ENCODE assay signal across 1 cellular context in the genomic region with DNA sequence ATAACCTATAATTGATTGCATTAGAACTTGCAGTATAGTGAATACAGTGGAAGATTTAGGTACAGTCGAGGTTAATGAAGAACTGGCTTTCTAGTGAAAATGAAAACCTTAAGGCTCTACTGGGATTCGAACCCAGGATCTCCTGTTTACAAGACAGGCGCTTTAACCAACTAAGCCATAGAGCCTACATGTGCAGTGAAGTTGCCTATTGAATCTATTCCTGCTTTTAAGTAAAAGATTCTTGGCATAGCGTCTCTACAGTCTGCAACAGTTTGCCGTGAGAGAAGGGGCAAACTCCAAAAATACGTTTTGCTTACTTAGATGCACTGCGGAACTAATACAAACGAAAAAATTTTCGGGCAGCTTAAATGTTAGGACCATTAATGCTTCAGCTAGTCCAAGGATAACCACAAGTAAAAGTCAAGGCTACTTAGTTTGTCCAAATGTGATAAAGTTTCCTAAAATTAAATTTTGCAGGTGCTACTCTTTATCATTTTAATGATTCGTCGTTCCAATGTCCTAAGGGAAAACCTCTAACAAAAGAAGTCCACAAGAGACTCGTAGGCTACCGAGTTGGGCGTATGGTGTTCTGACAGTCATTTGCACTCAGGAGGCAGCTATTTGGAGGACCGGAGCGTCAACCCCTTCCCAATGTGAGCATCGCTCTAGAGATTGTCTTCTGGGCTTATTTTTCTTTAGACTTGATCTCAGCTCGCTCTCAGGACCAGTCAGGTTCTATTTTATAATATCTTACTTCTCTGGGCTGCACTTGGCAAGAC.
TF ChIP-seq lines count a peak whose summit lies in the region.

No MANE protein-coding gene starts in this region.

TF ChIP-seq in K562, 482 proteins besides CTCF, POLR2A, EP300 and RAD21 (continued from another document and continues in another):
- TF ChIP-seq HDAC1 (IDR thresholded peaks at IDR 0.05) (peak in 1 of 2 experiments; percentile 97; a peak in 3 of 4 replicates), HEY1 (CRISPR knock-in tag; IDR thresholded peaks at IDR 0.05; ENCODE audit: borderline replicate concordance) (0 out of 2 replicates have a peak, but pooled peaks have one; percentile 35), CHD2 (IDR thresholded peaks at IDR 0.05; ENCODE audit: low read depth, low read length) (peak; percentile 53; the same call in 1 of the 2 replicates), BRD9 (IDR thresholded peaks at IDR 0.05; ENCODE audit: low read depth, partially characterized antibody) (peak; percentile 99), ZNF239 (CRISPR knock-in tag; IDR thresholded peaks at IDR 0.05) (no peak), ZNF311 (CRISPR knock-in tag; IDR thresholded peaks at IDR 0.05) (no peak), ZEB2 (IDR thresholded peaks at IDR 0.05) (0 out of 2 replicates have a peak, but pooled peaks have one; percentile 40), SLC30A9 (CRISPR knock-in tag; IDR thresholded peaks at IDR 0.05) (no peak), TBL1XR1 (IDR thresholded peaks at IDR 0.05; ENCODE audit: low read length in 2 of 2) (peak in 1 of 2 experiments; percentile 98; a peak in 2 of 4 replicates), ZBTB1 (CRISPR knock-in tag; IDR thresholded peaks at IDR 0.05; ENCODE audit: borderline replicate concordance, low read depth) (no peak), ZZZ3 (IDR thresholded peaks at IDR 0.05) (no peak), EP400 (IDR thresholded peaks at IDR 0.05) (peak; percentile 18; the same call in 1 of the 2 replicates), ZNF24 (IDR thresholded peaks at IDR 0.05) (peak; percentile 78; the same call in 1 of the 2 replicates), KDM2B (CRISPR knock-in tag; IDR thresholded peaks at IDR 0.05) (no peak), NFE2 (IDR thresholded peaks at IDR 0.05; ENCODE audit: low read depth) (0 out of 2 replicates have a peak, but pooled peaks have one; percentile 14), GATAD2B (IDR thresholded peaks at IDR 0.05; ENCODE audit: borderline replicate concordance) (0 out of 2 replicates have a peak, but pooled peaks have one; percentile 38), POLR2B (IDR thresholded peaks at IDR 0.05; ENCODE audit: low read depth, partially characterized antibody) (peak; percentile 59), CEBPG (CRISPR knock-in tag; IDR thresholded peaks at IDR 0.05) (no peak), CEBPG (tag; conservative IDR thresholded peaks at IDR 0.05 in 1 of 2, IDR thresholded peaks at IDR 0.05 in 1 of 2) (peak in 1 of 2 experiments; percentile 12; a peak in 2 of 4 replicates), MYC (IDR thresholded peaks at IDR 0.05; ENCODE audit: low read depth, low read length) (peak; percentile 67; the same call in 1 of the 2 replicates), MYC (CRISPR knock-in tag; IDR thresholded peaks at IDR 0.05; ENCODE audit: borderline replicate concordance, low read depth) (no peak), GABPB1 (CRISPR knock-in tag; IDR thresholded peaks at IDR 0.05) (peak; percentile 62; the same call in 1 of the 2 replicates), ATF1 (CRISPR knock-in tag; IDR thresholded peaks at IDR 0.05) (no peak), ATF1 (tag; IDR thresholded peaks at IDR 0.05) (peak; percentile 59; the same call in 1 of the 2 replicates), ILK (tag; IDR thresholded peaks at IDR 0.05; ENCODE audit: borderline replicate concordance, low read depth) (peak; percentile 51; the same call in 1 of the 2 replicates), ILF3 (IDR thresholded peaks at IDR 0.05; ENCODE audit: borderline replicate concordance) (peak; percentile 90; the same call in 1 of the 2 replicates), ZBTB8A (IDR thresholded peaks at IDR 0.05; ENCODE audit: partially characterized antibody) (peak; percentile 93), NCOA2 (IDR thresholded peaks at IDR 0.05; ENCODE audit: partially characterized antibody in 2 of 2) (peak in 1 of 2 experiments; percentile 88), ZNF324 (CRISPR knock-in tag; IDR thresholded peaks at IDR 0.05) (no peak; the same call in 1 of the 2 replicates), ARNT (IDR thresholded peaks at IDR 0.05) (peak; percentile 93 to 96), BCOR (IDR thresholded peaks at IDR 0.05) (no peak; the same call in 1 of the 2 replicates), SMAD3 (CRISPR knock-in tag; conservative IDR thresholded peaks at IDR 0.05) (no peak), ZNF354B (CRISPR knock-in tag; IDR thresholded peaks at IDR 0.05) (no peak), POLR3G (IDR thresholded peaks at IDR 0.05; ENCODE audit: extremely low read depth, insufficient read length, insufficient replicate concordance) (peak; percentile 90), ZNF778 (CRISPR knock-in tag; IDR thresholded peaks at IDR 0.05) (no peak), L3MBTL2 (IDR thresholded peaks at IDR 0.05) (peak; percentile 57), FOXM1 (IDR thresholded peaks at IDR 0.05; ENCODE audit: low read depth) (peak; percentile 38; the same call in 1 of the 2 replicates), FOXM1 (CRISPR knock-in tag; IDR thresholded peaks at IDR 0.05; ENCODE audit: low read depth) (no peak), ADNP (tag; IDR thresholded peaks at IDR 0.05) (peak; percentile 97), ZNF764 (CRISPR knock-in tag; IDR thresholded peaks at IDR 0.05; ENCODE audit: low read depth) (peak; percentile 61; the same call in 1 of the 2 replicates)
- TF ChIP-seq, protein P1, sequence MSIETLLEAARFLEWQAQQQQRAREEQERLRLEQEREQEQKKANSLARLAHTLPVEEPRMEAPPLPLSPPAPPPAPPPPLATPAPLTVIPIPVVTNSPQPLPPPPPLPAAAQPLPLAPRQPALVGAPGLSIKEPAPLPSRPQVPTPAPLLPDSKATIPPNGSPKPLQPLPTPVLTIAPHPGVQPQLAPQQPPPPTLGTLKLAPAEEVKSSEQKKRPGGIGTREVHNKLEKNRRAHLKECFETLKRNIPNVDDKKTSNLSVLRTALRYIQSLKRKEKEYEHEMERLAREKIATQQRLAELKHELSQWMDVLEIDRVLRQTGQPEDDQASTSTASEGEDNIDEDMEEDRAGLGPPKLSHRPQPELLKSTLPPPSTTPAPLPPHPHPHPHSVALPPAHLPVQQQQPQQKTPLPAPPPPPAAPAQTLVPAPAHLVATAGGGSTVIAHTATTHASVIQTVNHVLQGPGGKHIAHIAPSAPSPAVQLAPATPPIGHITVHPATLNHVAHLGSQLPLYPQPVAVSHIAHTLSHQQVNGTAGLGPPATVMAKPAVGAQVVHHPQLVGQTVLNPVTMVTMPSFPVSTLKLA (conservative IDR thresholded peaks at IDR 0.05), result peak; percentile 56 to 64; a peak in 3 of 4 replicates
- TF ChIP-seq, protein P2, sequence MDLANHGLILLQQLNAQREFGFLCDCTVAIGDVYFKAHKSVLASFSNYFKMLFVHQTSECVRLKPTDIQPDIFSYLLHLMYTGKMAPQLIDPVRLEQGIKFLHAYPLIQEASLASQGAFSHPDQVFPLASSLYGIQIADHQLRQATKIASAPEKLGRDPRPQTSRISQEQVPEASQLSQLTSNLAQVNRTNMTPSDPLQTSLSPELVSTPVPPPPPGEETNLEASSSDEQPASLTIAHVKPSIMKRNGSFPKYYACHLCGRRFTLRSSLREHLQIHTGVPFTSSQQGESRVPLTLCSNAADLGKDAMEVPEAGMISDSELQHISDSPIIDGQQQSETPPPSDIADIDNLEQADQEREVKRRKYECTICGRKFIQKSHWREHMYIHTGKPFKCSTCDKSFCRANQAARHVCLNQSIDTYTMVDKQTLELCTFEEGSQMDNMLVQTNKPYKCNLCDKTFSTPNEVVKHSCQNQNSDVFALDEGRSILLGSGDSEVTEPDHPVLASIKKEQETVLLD (IDR thresholded peaks at IDR 0.05), result peak; percentile 81
- TF ChIP-seq, protein P3, sequence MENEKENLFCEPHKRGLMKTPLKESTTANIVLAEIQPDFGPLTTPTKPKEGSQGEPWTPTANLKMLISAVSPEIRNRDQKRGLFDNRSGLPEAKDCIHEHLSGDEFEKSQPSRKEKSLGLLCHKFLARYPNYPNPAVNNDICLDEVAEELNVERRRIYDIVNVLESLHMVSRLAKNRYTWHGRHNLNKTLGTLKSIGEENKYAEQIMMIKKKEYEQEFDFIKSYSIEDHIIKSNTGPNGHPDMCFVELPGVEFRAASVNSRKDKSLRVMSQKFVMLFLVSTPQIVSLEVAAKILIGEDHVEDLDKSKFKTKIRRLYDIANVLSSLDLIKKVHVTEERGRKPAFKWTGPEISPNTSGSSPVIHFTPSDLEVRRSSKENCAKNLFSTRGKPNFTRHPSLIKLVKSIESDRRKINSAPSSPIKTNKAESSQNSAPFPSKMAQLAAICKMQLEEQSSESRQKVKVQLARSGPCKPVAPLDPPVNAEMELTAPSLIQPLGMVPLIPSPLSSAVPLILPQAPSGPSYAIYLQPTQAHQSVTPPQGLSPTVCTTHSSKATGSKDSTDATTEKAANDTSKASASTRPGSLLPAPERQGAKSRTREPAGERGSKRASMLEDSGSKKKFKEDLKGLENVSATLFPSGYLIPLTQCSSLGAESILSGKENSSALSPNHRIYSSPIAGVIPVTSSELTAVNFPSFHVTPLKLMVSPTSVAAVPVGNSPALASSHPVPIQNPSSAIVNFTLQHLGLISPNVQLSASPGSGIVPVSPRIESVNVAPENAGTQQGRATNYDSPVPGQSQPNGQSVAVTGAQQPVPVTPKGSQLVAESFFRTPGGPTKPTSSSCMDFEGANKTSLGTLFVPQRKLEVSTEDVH (IDR thresholded peaks at IDR 0.05; ENCODE audit: low read depth, partially characterized antibody), result peak; percentile 82
- TF ChIP-seq, protein P4, sequence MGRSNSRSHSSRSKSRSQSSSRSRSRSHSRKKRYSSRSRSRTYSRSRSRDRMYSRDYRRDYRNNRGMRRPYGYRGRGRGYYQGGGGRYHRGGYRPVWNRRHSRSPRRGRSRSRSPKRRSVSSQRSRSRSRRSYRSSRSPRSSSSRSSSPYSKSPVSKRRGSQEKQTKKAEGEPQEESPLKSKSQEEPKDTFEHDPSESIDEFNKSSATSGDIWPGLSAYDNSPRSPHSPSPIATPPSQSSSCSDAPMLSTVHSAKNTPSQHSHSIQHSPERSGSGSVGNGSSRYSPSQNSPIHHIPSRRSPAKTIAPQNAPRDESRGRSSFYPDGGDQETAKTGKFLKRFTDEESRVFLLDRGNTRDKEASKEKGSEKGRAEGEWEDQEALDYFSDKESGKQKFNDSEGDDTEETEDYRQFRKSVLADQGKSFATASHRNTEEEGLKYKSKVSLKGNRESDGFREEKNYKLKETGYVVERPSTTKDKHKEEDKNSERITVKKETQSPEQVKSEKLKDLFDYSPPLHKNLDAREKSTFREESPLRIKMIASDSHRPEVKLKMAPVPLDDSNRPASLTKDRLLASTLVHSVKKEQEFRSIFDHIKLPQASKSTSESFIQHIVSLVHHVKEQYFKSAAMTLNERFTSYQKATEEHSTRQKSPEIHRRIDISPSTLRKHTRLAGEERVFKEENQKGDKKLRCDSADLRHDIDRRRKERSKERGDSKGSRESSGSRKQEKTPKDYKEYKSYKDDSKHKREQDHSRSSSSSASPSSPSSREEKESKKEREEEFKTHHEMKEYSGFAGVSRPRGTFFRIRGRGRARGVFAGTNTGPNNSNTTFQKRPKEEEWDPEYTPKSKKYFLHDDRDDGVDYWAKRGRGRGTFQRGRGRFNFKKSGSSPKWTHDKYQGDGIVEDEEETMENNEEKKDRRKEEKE (IDR thresholded peaks at IDR 0.05; ENCODE audit: borderline replicate concordance in 1 of 2, control insufficient read depth in 1 of 2, low read depth in 2 of 2, low read length in 1 of 2), result peak in 1 of 2 experiments; percentile 76; a peak in 1 of 4 replicates
- TF ChIP-seq, protein P5, sequence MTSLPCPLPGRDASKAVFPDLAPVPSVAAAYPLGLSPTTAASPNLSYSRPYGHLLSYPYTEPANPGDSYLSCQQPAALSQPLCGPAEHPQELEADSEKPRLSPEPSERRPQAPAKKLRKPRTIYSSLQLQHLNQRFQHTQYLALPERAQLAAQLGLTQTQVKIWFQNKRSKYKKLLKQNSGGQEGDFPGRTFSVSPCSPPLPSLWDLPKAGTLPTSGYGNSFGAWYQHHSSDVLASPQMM (CRISPR knock-in tag; IDR thresholded peaks at IDR 0.05), result no peak
- TF ChIP-seq, protein P6, sequence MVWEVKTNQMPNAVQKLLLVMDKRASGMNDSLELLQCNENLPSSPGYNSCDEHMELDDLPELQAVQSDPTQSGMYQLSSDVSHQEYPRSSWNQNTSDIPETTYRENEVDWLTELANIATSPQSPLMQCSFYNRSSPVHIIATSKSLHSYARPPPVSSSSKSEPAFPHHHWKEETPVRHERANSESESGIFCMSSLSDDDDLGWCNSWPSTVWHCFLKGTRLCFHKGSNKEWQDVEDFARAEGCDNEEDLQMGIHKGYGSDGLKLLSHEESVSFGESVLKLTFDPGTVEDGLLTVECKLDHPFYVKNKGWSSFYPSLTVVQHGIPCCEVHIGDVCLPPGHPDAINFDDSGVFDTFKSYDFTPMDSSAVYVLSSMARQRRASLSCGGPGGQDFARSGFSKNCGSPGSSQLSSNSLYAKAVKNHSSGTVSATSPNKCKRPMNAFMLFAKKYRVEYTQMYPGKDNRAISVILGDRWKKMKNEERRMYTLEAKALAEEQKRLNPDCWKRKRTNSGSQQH (CRISPR knock-in tag; IDR thresholded peaks at IDR 0.05), result peak; percentile 51; the same call in 1 of the 2 replicates
- TF ChIP-seq, protein P7, sequence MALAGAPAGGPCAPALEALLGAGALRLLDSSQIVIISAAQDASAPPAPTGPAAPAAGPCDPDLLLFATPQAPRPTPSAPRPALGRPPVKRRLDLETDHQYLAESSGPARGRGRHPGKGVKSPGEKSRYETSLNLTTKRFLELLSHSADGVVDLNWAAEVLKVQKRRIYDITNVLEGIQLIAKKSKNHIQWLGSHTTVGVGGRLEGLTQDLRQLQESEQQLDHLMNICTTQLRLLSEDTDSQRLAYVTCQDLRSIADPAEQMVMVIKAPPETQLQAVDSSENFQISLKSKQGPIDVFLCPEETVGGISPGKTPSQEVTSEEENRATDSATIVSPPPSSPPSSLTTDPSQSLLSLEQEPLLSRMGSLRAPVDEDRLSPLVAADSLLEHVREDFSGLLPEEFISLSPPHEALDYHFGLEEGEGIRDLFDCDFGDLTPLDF (CRISPR knock-in tag; IDR thresholded peaks at IDR 0.05), result peak; percentile 33; the same call in 1 of the 2 replicates
